ENCODE assay signal across 8 cellular contexts in the genomic region with DNA sequence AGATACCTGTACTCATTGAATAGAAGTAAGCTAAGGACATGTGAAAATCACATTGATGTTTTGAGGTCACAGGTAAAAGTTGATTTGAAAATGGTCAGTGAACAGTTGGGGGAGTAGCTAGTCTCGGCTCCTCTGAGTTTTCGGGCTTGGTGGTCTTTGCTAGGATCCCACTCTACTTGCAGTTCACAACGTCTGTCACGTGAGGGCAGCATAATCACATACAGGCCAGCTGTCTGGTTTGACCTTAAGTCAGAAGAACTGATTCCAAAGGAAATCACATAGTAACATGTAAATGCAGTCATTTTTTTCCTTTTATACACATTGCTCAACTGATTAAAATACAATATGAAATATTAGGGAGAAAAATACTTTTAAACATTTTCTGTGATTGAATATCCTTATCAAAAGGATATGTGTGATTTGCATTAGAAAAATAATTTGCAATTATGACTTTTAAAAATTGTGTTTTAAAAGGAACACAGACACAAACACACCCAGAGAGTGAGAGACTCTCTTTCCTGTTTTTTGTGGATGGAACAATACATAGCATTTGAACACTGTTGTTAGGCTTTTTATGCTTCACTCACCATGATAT. TPM values are rescaled to one million over a fixed set of nuclear protein-coding genes. Genes with fewer than 3 reads are reported as not detected.
DNase-seq lines count a peak whose midpoint lies in the region; ATAC-seq and FAIRE-seq lines count a peak whose summit lies in the region.

No MANE protein-coding gene starts in this region.

- intact Hi-C loops in left cardiac atrium (cut with DNase I), result loop anchor here in 1 of 2 donors (2.0 to 10.0 kb wide), 2 partner anchors 122 to 504 kb away; no protein-coding TSS in a partner anchor
- intact Hi-C loops in sciatic nerve (cut with DNase I), result loop anchor here (10.0 kb wide), 1 partner anchor 502 kb away; no protein-coding TSS in a partner anchor

- no peak overlapping the region for H3K27ac Mint-ChIP-seq in activated naive CD8-positive, alpha-beta T cell treated with anti-CD3 and anti-CD28 coated beads, Interleukin-2, amount 10 ng/mL, durations not matched to agents 7 days and 5 days

- H3K4me1 Mint-ChIP-seq in activated naive CD8-positive, alpha-beta T cell treated with anti-CD3 and anti-CD28 coated beads, Interleukin-2, amount 10 ng/mL, durations not matched to agents 7 days and 5 days, result no peaks in the 10 kb centered on the region

- POLR2A ChIA-PET in activated naive CD8-positive, alpha-beta T cell treated with anti-CD3 and anti-CD28 coated beads, Interleukin-2, amount 10 ng/mL, durations not matched to agents 7 days and 5 days (lab: Charles Lee), result no interaction called here

- H3K27me3 Mint-ChIP-seq in activated naive CD8-positive, alpha-beta T cell treated with anti-CD3 and anti-CD28 coated beads, Interleukin-2, amount 10 ng/mL, durations not matched to agents 7 days and 5 days, result no peaks in the 10 kb centered on the region

- peak; percentile 68 for ATAC-seq in GM21423 (IDR thresholded peaks at IDR 0.05; ENCODE audit: unreplicated experiment)
- peak; percentile 56 for ATAC-seq in activated naive CD8-positive, alpha-beta T cell treated with anti-CD3 and anti-CD28 coated beads, Interleukin-2, amount 10 ng/mL, durations not matched to agents 7 days and 5 days (ENCODE audit: low read depth)
- ATAC-seq in left cardiac atrium, result peak in 1 of 2 donors; percentile 75
- ATAC-seq in sciatic nerve, result peak; percentile 74

- no peaks in the 10 kb centered on the region for H3K36me3 Mint-ChIP-seq in activated naive CD8-positive, alpha-beta T cell treated with anti-CD3 and anti-CD28 coated beads, Interleukin-2, amount 10 ng/mL, durations not matched to agents 7 days and 5 days

- no peaks in the 10 kb centered on the region for H3K9me3 Mint-ChIP-seq in activated naive CD8-positive, alpha-beta T cell treated with anti-CD3 and anti-CD28 coated beads, Interleukin-2, amount 10 ng/mL, durations not matched to agents 7 days and 5 days

- no peak overlapping the region for H3K4me3 Mint-ChIP-seq in activated naive CD8-positive, alpha-beta T cell treated with anti-CD3 and anti-CD28 coated beads, Interleukin-2, amount 10 ng/mL, durations not matched to agents 7 days and 5 days

- peak; percentile 32 for FAIRE-seq in RCC 7860 (lab: Jason Lieb, UNC)

- DNase-seq in ELR (ENCODE audit: low read depth), result peak; percentile 82
- DNase-seq in HUDEP-2 (lab: John Stamatoyannopoulos, UW; ENCODE audit: unreplicated experiment in 76 of 76), result peak in 44 of 76 experiments; percentile 1 to 54 (median 18)
- DNase-seq in RCC 7860 (ENCODE audit: low spot score), result peak; percentile 39
- peak; percentile 44 for DNase-seq in activated naive CD8-positive, alpha-beta T cell treated with anti-CD3 and anti-CD28 coated beads, Interleukin-2, amount 10 ng/mL, durations not matched to agents 7 days and 5 days
- DNase-seq in left cardiac atrium, result peak; percentile 39
- DNase-seq in sciatic nerve (ENCODE audit: low spot score), result peak; percentile 66
- DNase-seq in T-helper 9 cell, result no peak

RNA-seq across cellular contexts. Expression of gene PDC, which starts 21.8 kb away (rescaled TPM):
- total RNA-seq in activated naive CD8-positive, alpha-beta T cell treated with anti-CD3 and anti-CD28 coated beads, Interleukin-2, amount 10 ng/mL, durations not matched to agents 7 days and 5 days, result not detected
- not detected for total RNA-seq in left cardiac atrium
- total RNA-seq in sciatic nerve, result not detected
